In the genomic region with DNA sequence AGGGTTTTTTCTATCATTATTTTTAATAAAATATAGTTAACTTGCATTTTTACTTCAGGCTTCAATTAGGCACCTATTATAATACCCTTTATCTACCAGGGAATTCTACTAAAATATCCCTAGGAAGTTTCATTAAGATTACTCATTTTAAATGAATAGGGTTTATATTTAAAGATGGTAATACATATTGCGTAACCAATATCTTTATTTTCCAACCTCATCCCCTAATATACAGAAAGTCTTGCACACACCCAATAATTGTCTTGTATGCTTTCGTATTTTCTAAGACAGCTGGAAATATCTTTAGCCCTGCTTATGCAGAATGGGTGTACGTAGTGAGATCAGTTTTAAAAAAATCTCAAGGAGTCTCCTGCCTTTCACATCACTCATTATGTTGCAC, we compare ENCODE assay signal across 33 cellular contexts.
DNase-seq lines count a peak whose midpoint lies in the region; ATAC-seq, FAIRE-seq and TF ChIP-seq lines count a peak whose summit lies in the region.
"Had no signal": no experiment of that assay in that cellular context is flagged by ENCODE, and none has a peak within 500 bp of the region (broad histone marks: within the 10 kb centered on the region; RNA-seq: fewer than 3 reads in every experiment).

No MANE protein-coding gene starts in this region.

- CTCF ChIA-PET in HepG2 (lab: Yijun Ruan, JAX; ENCODE audit: low intra/inter-chr PET ratio, low total read pairs) (no interaction called here), IMR-90 (lab: Yijun Ruan, JAX) (no interaction called here), K562 (lab: Yijun Ruan, JAX; ENCODE audit: low intra/inter-chr PET ratio) (no interaction called here), H1 (lab: Charles Lee; ENCODE audit: partially characterized antibody) (no interaction called here)

- H4K91ac ChIP-seq in IMR-90 (ENCODE audit: insufficient read depth, low read depth, low read length), result no peak overlapping the region
- H4K91ac ChIP-seq in H1 (replicated peaks; ENCODE audit: insufficient read length, low read length), result no peak overlapping the region

- BruUV-seq in HepG2 (replicated peaks; lab: Mats Ljungman, UMichigan) (no TSS peak), IMR-90 (replicated peaks; lab: Mats Ljungman, UMichigan) (no TSS peak), K562 (replicated peaks; lab: Mats Ljungman, UMichigan) (no TSS peak)

- TF ChIP-seq POLR2A in HepG2 (IDR thresholded peaks at IDR 0.05; ENCODE audit: insufficient read depth in 1 of 2, low read depth in 2 of 2, low read length in 2 of 2), result no peak
- TF ChIP-seq POLR2A in right lobe of liver (IDR thresholded peaks at IDR 0.05), result no peak
- TF ChIP-seq POLR2A in IMR-90 (IDR thresholded peaks at IDR 0.05; ENCODE audit: low read depth, low read length), result no peak
- TF ChIP-seq POLR2A in K562 (conservative IDR thresholded peaks at IDR 0.05), result no peak
- TF ChIP-seq POLR2A in H1 (IDR thresholded peaks at IDR 0.05; ENCODE audit: control extremely low read depth in 1 of 2, low read depth in 2 of 2, low read length in 2 of 2), result no peak

- no peak overlapping the region for H2BK12ac ChIP-seq in H1 (ENCODE audit: low read depth, low read length)

- H2BK20ac ChIP-seq in IMR-90 (ENCODE audit: low read depth, low read length) (no peak overlapping the region), H1 (ENCODE audit: low read length) (no peak overlapping the region)

- FAIRE-seq in HepG2 (lab: Jason Lieb, UNC), result no peak
- no peak for FAIRE-seq in K562 (lab: Jason Lieb, UNC)
- FAIRE-seq in H1 (lab: Jason Lieb, UNC), result no peak
- FAIRE-seq: A549, D721Med had no signal

- TF ChIP-seq RAD21 in HepG2 (CRISPR knock-in tag; IDR thresholded peaks at IDR 0.05) (no peak), IMR-90 (IDR thresholded peaks at IDR 0.05; ENCODE audit: low read length) (no peak), K562 (CRISPR knock-in tag; conservative IDR thresholded peaks at IDR 0.05 in 1 of 2, IDR thresholded peaks at IDR 0.05 in 1 of 2) (no peak), H1 (IDR thresholded peaks at IDR 0.05 in 1 of 2, conservative IDR thresholded peaks at IDR 0.05 in 1 of 2; ENCODE audit: low read depth in 2 of 2, low read length in 2 of 2) (no peak)

- H3K27ac ChIP-seq in HepG2 (ENCODE audit: extremely low read length, insufficient read depth, low read length) (no peak overlapping the region), right lobe of liver (no peak overlapping the region), IMR-90 (ENCODE audit: insufficient read depth, low read length) (no peak overlapping the region), K562 (ENCODE audit: extremely low read depth, low read depth, low read length) (no peak overlapping the region), H1 (ENCODE audit: low read depth, low read length) (no peak overlapping the region)
- H3K27ac ChIP-seq: 22Rv1; A549; BLaER1; BLaER1 treated with 17β-estradiol and CSF1 and Interleukin-3, amounts not matched to agents 10 nM and 100 nM; C4-2B had no signal

- H2AK5ac ChIP-seq in IMR-90 (ENCODE audit: low read depth, low read length) (no peak overlapping the region), H1 (ENCODE audit: low read depth, low read length) (no peak overlapping the region)

- no peaks in the 10 kb centered on the region for H3K27me3 ChIP-seq in HepG2 (ENCODE audit: control insufficient read depth in 1 of 2, insufficient read depth in 2 of 2, low read length in 2 of 2)
- no peaks in the 10 kb centered on the region for H3K27me3 ChIP-seq in right lobe of liver
- no peaks in the 10 kb centered on the region for H3K27me3 ChIP-seq in IMR-90 (ENCODE audit: control insufficient read depth, insufficient read depth, low read length)
- no peaks in the 10 kb centered on the region for H3K27me3 ChIP-seq in K562 (ENCODE audit: control insufficient read depth in 2 of 2, insufficient read depth in 2 of 2, low read length in 2 of 2)
- H3K27me3 ChIP-seq in H1 (replicated peaks in 1 of 4; ENCODE audit: control insufficient read depth in 3 of 4, extremely low read depth in 1 of 4, insufficient read depth in 3 of 4, low read length in 3 of 4), result no peaks in the 10 kb centered on the region
- H3K27me3 ChIP-seq: BE2C; BLaER1; BLaER1 treated with 17β-estradiol and CSF1 and Interleukin-3, amounts not matched to agents 10 nM and 100 nM had no signal

- H3K9me1 ChIP-seq in IMR-90 (ENCODE audit: insufficient read depth, low read length) (no peaks in the 10 kb centered on the region), K562 (ENCODE audit: control insufficient read depth, insufficient read depth, low read length) (no peaks in the 10 kb centered on the region)

- no peak overlapping the region for H2AK9ac ChIP-seq in IMR-90 (replicated peaks; ENCODE audit: low read depth, low read length, poor library complexity)

- H3K79me1 ChIP-seq in IMR-90 (ENCODE audit: low read depth in 1 of 2, low read length in 2 of 2), result no peaks in the 10 kb centered on the region
- H3K79me1 ChIP-seq in H1 (ENCODE audit: low read depth, low read length), result no peaks in the 10 kb centered on the region

- H3K4ac ChIP-seq in IMR-90 (ENCODE audit: low read depth, low read length) (no peak overlapping the region), H1 (replicated peaks; ENCODE audit: insufficient read length, low read depth, low read length) (no peak overlapping the region)

- H3K23ac ChIP-seq in IMR-90 (ENCODE audit: low read depth, low read length) (no peak overlapping the region), H1 (ENCODE audit: insufficient read length) (no peak overlapping the region)

- dilution Hi-C loops in IMR-90 (cut with HindIII; ENCODE audit: low sequenced_read_pairs, unreplicated experiment), result no loop called here

- H3K9ac ChIP-seq in HepG2 (ENCODE audit: insufficient read depth, low read depth, low read length) (no peak overlapping the region), IMR-90 (ENCODE audit: low read depth, low read length) (no peak overlapping the region), K562 (ENCODE audit: insufficient read depth in 1 of 2, low read depth in 2 of 2, low read length in 2 of 2) (no peak overlapping the region), H1 (replicated peaks in 1 of 4; ENCODE audit: extremely low read depth in 1 of 4, low read depth in 3 of 4, low read length in 3 of 4) (no peak overlapping the region)
- H3K9ac ChIP-seq: BLaER1; BLaER1 treated with 17β-estradiol and CSF1 and Interleukin-3, amounts not matched to agents 10 nM and 100 nM had no signal

- H4K5ac ChIP-seq in IMR-90 (ENCODE audit: low read depth, low read length) (no peak overlapping the region), H1 (ENCODE audit: insufficient read length, low read depth, low read length) (no peak overlapping the region)

- H3K18ac ChIP-seq in IMR-90 (ENCODE audit: low read depth, low read length) (no peak overlapping the region), H1 (ENCODE audit: extremely low read depth, low read length) (no peak overlapping the region)

- no peaks in the 10 kb centered on the region for H3K4me1 ChIP-seq in HepG2 (ENCODE audit: insufficient read depth, low read length)
- no peaks in the 10 kb centered on the region for H3K4me1 ChIP-seq in right lobe of liver
- no peaks in the 10 kb centered on the region for H3K4me1 ChIP-seq in IMR-90 (ENCODE audit: control insufficient read depth, insufficient read depth, low read length)
- H3K4me1 ChIP-seq in K562 (replicated peaks in 1 of 2; ENCODE audit: control insufficient read depth in 2 of 2, insufficient read depth in 2 of 2, low read length in 2 of 2), result no peaks in the 10 kb centered on the region
- H3K4me1 ChIP-seq in H1 (replicated peaks in 1 of 4; ENCODE audit: control insufficient read depth in 3 of 4, insufficient read depth in 4 of 4, low read length in 3 of 4), result no peaks in the 10 kb centered on the region; a peak in 2 of 7 replicates
- H3K4me1 ChIP-seq: A549; BE2C; BLaER1; BLaER1 treated with 17β-estradiol and CSF1 and Interleukin-3, amounts not matched to agents 10 nM and 100 nM; Caco-2 had no signal

- H2BK5ac ChIP-seq in IMR-90 (ENCODE audit: low read depth, low read length, poor library complexity, severe bottlenecking) (no peak overlapping the region), H1 (ENCODE audit: low read depth, low read length) (no peak overlapping the region)

- intact Hi-C loops in HepG2 (cut with micrococcal nuclease; ENCODE audit: unreplicated experiment), result no loop called here
- intact Hi-C loops in right lobe of liver (cut with DNase I), result no loop called here
- intact Hi-C loops in IMR-90 (cut with micrococcal nuclease), result no loop called here
- intact Hi-C loops in K562 (cut with micrococcal nuclease), result no loop called here

- H3K79me2 ChIP-seq in HepG2 (ENCODE audit: insufficient read depth, low read length) (no peaks in the 10 kb centered on the region), K562 (ENCODE audit: control insufficient read depth, insufficient read depth, low read length) (no peaks in the 10 kb centered on the region), H1 (ENCODE audit: control insufficient read depth in 1 of 2, insufficient read depth in 2 of 2, low read length in 2 of 2) (no peaks in the 10 kb centered on the region)

- H3K56ac ChIP-seq in IMR-90 (ENCODE audit: extremely low read depth, insufficient read depth, low read length) (no peak overlapping the region), H1 (replicated peaks; ENCODE audit: insufficient read length, low read depth, low read length) (no peak overlapping the region)

- H2BK15ac ChIP-seq in IMR-90 (ENCODE audit: low read depth, low read length) (no peak overlapping the region), H1 (ENCODE audit: low read length) (no peak overlapping the region)

- DNase-seq in HepG2 (ENCODE audit: low spot score) (no peak), right lobe of liver (no peak), IMR-90 (no peak), K562 (ENCODE audit: extremely low read depth in 1 of 4, low spot score in 3 of 4) (no peak), H1 (ENCODE audit: low read depth in 1 of 2, low spot score in 2 of 2) (no peak), GM20000 (ENCODE audit: low spot score) (no peak), DMS53 (lab: John Stamatoyannopoulos, UW) (no peak)
- no peak for DNase-seq in activated CD4-positive, alpha-beta T cell treated with anti-CD3 and anti-CD28 coated beads for 48 hours
- DNase-seq: 8988T; ACHN; AML-193; BE2C; C1 segment of cervical spinal cord; Caco-2; Calu3; CD4-positive, alpha-beta memory T cell; CD4-positive, alpha-beta T cell; CD4-positive, CD25-positive, alpha-beta regulatory T cell; CD8-positive, alpha-beta memory T cell; CD8-positive, alpha-beta T cell; COR-L47; DMS 273 treated with DMSO at 0.1 percent for 48 hours; DMS153; DMS79; DMS79 treated with DMSO at 0.1 percent for 48 hours; DND-41; EL had no signal

- in situ Hi-C loops in HepG2 (cut with HindIII; ENCODE audit: extremely low pct_ligation_motif_present, low pct_unique_long_range_greater_than_20kb) (no loop called here), IMR-90 (cut with MboI; ENCODE audit: low sequenced_read_pairs) (no loop called here), K562 (cut with MboI) (no loop called here)

- TF ChIP-seq CTCF in HepG2 (CRISPR knock-in tag; IDR thresholded peaks at IDR 0.05), result no peak
- no peak for TF ChIP-seq CTCF in right lobe of liver (IDR thresholded peaks at IDR 0.05)
- no peak for TF ChIP-seq CTCF in IMR-90 (conservative IDR thresholded peaks at IDR 0.05; ENCODE audit: low read depth, low read length)
- no peak for TF ChIP-seq CTCF in K562 (IDR thresholded peaks at IDR 0.05 in 2 of 3, conservative IDR thresholded peaks at IDR 0.05 in 1 of 3; ENCODE audit: insufficient read depth in 2 of 3, low read depth in 1 of 3, low read length in 3 of 3)
- TF ChIP-seq CTCF in H1 (IDR thresholded peaks at IDR 0.05; ENCODE audit: control extremely low read depth in 1 of 3, insufficient read depth in 1 of 3, low read depth in 1 of 3, low read length in 3 of 3), result no peak
- TF ChIP-seq CTCF in GM20000 (IDR thresholded peaks at IDR 0.05; ENCODE audit: extremely low read depth, missing control alignments), result no peak

- H2AFZ ChIP-seq in HepG2 (ENCODE audit: low read length) (no peak overlapping the region), IMR-90 (replicated peaks; ENCODE audit: low read length, poor library complexity) (no peak overlapping the region), K562 (ENCODE audit: low read depth, low read length) (no peak overlapping the region), H1 (ENCODE audit: low read length) (no peak overlapping the region)

- H4K20me1 ChIP-seq in HepG2 (ENCODE audit: insufficient read depth, low read length) (no peaks in the 10 kb centered on the region), IMR-90 (ENCODE audit: insufficient read depth, low read length) (no peaks in the 10 kb centered on the region), K562 (replicated peaks; ENCODE audit: control insufficient read depth, insufficient read depth, low read length) (no peaks in the 10 kb centered on the region), H1 (replicated peaks in 1 of 2; ENCODE audit: control insufficient read depth in 1 of 2, insufficient read depth in 2 of 2, low read length in 2 of 2) (no peaks in the 10 kb centered on the region)
- H4K20me1 ChIP-seq: BLaER1; BLaER1 treated with 17β-estradiol and CSF1 and Interleukin-3, amounts not matched to agents 10 nM and 100 nM had no signal

- H3K23me2 ChIP-seq in H1 (ENCODE audit: low read depth, low read length), result no peaks in the 10 kb centered on the region

- H4K8ac ChIP-seq in IMR-90 (ENCODE audit: low read depth in 2 of 2, low read length in 2 of 2) (no peak overlapping the region), H1 (ENCODE audit: extremely low read depth, insufficient read depth, low read length) (no peak overlapping the region)

- POLR2A ChIA-PET in HepG2 (lab: Yijun Ruan, JAX), result no interaction called here
- POLR2A ChIA-PET in IMR-90 (lab: Charles Lee; ENCODE audit: unreplicated experiment), result no interaction called here
- POLR2A ChIA-PET in K562 (lab: Yijun Ruan, JAX), result no interaction called here
- POLR2A ChIA-PET in H1 (lab: Charles Lee; ENCODE audit: partially characterized antibody), result no interaction called here

- no peak for TF ChIP-seq EP300 in HepG2 (IDR thresholded peaks at IDR 0.05; ENCODE audit: low read depth in 2 of 2, low read length in 2 of 2)
- TF ChIP-seq EP300 in HepG2 (CRISPR knock-in tag; IDR thresholded peaks at IDR 0.05; ENCODE audit: borderline replicate concordance), result no peak
- TF ChIP-seq EP300 in K562 (IDR thresholded peaks at IDR 0.05; ENCODE audit: low read length), result no peak
- TF ChIP-seq EP300 in H1 (IDR thresholded peaks at IDR 0.05; ENCODE audit: borderline replicate concordance in 1 of 2, low read depth in 2 of 2, low read length in 2 of 2), result no peak

- no peak overlapping the region for H3K4me3 ChIP-seq in HepG2 (replicated peaks in 1 of 3; ENCODE audit: insufficient read depth in 1 of 3, low read depth in 2 of 3, low read length in 3 of 3)
- no peak overlapping the region for H3K4me3 ChIP-seq in right lobe of liver
- no peak overlapping the region for H3K4me3 ChIP-seq in IMR-90 (ENCODE audit: insufficient read depth, low read depth, low read length)
- H3K4me3 ChIP-seq in K562, result no peak overlapping the region
- no peak overlapping the region for H3K4me3 ChIP-seq in H1 (ENCODE audit: extremely low read depth in 1 of 4, insufficient read depth in 2 of 4, low read depth in 3 of 4, low read length in 4 of 4)
- H3K4me3 ChIP-seq: A549; BLaER1; BLaER1 treated with 17β-estradiol and CSF1 and Interleukin-3, amounts not matched to agents 10 nM and 100 nM had no signal

- ATAC-seq in HepG2, result no peak
- no peak for ATAC-seq in right lobe of liver
- no peak for ATAC-seq in IMR-90 (ENCODE audit: low read depth)
- ATAC-seq in K562, result no peak
- ATAC-seq: A549; CD8-positive, alpha-beta T cell had no signal

- H3K9me3 ChIP-seq in HepG2 (ENCODE audit: low read length) (peaks cover 38% of the 10 kb centered on the region), right lobe of liver (no peaks in the 10 kb centered on the region), IMR-90 (ENCODE audit: control insufficient read depth, insufficient read depth, low read length) (peaks cover 16% of the 10 kb centered on the region), K562 (replicated peaks; ENCODE audit: control insufficient read depth, insufficient read depth, low read depth, low read length) (no peaks in the 10 kb centered on the region), H1 (ENCODE audit: insufficient read depth in 2 of 2, low read depth in 1 of 2, low read length in 1 of 2) (no peaks in the 10 kb centered on the region)
- H3K9me3 ChIP-seq: A549; BE2C; BLaER1; BLaER1 treated with 17β-estradiol and CSF1 and Interleukin-3, amounts not matched to agents 10 nM and 100 nM; Caco-2 had no signal

- H3K4me2 ChIP-seq in HepG2 (ENCODE audit: low read depth, low read length) (no peak overlapping the region), IMR-90 (ENCODE audit: low read depth, low read length) (no peak overlapping the region), K562 (ENCODE audit: insufficient read depth, low read length) (no peak overlapping the region), H1 (ENCODE audit: insufficient read depth in 1 of 2, low read depth in 2 of 2, low read length in 2 of 2) (no peak overlapping the region)
- H3K4me2 ChIP-seq: A549; BLaER1; BLaER1 treated with 17β-estradiol and CSF1 and Interleukin-3, amounts not matched to agents 10 nM and 100 nM had no signal

- H3K36me3 ChIP-seq in HepG2 (replicated peaks in 1 of 2; ENCODE audit: control insufficient read depth in 1 of 2, insufficient read depth in 2 of 2, low read length in 2 of 2) (no peaks in the 10 kb centered on the region), right lobe of liver (no peaks in the 10 kb centered on the region), IMR-90 (ENCODE audit: control insufficient read depth, insufficient read depth, low read length) (no peaks in the 10 kb centered on the region), K562 (ENCODE audit: control insufficient read depth, insufficient read depth, low read length) (no peaks in the 10 kb centered on the region), H1 (ENCODE audit: control insufficient read depth in 2 of 4, insufficient read depth in 4 of 4, low read length in 3 of 4) (no peaks in the 10 kb centered on the region)
- H3K36me3 ChIP-seq: BE2C; BLaER1; BLaER1 treated with 17β-estradiol and CSF1 and Interleukin-3, amounts not matched to agents 10 nM and 100 nM had no signal

- H3K14ac ChIP-seq in IMR-90 (replicated peaks; ENCODE audit: low read depth, low read length) (no peak overlapping the region), H1 (ENCODE audit: insufficient read length) (no peak overlapping the region)

- WGBS in HepG2 (ENCODE audit: low lambda C conversion rate), result 29% methylated on average over 3 of the region's 3 CpGs
- 63% methylated on average over 3 of the region's 3 CpGs for WGBS in right lobe of liver (ENCODE audit: insufficient coverage, low coverage, low lambda C conversion rate, missing lambda C conversion rate)
- WGBS in IMR-90 (ENCODE audit: extremely low coverage in 2 of 2, insufficient read length in 1 of 2), 2 experiments, result no CpG with 5 or more reads among the region's 3 CpGs
- 10% methylated on average over 3 of the region's 3 CpGs for WGBS in K562 (ENCODE audit: insufficient coverage, low coverage, missing lambda C conversion rate)
- WGBS in H1 (ENCODE audit: extremely low coverage in 1 of 2, insufficient coverage in 1 of 2, insufficient read length in 1 of 2, insufficient replicate concordance in 2 of 2, low coverage in 1 of 2, low lambda C conversion rate in 2 of 2, missing lambda C conversion rate in 1 of 2), 2 experiments, result 98% methylated on average over 3 of the region's 3 CpGs; no CpG with 5 or more reads in 1 of the 2 experiments

- no peak overlapping the region for H2BK120ac ChIP-seq in IMR-90 (ENCODE audit: low read depth, low read length)
- H2BK120ac ChIP-seq in H1 (replicated peaks; ENCODE audit: low read depth, low read length), result no peak overlapping the region
